In genomic region chr9:86352440-86353106, GRCh38 we compare ENCODE assay signal across 8 cellular contexts. TPM values are rescaled to one million over a fixed set of nuclear protein-coding genes. Genes with fewer than 3 reads are reported as not detected.
DNase-seq lines count a peak whose midpoint lies in the region; ATAC-seq and TF ChIP-seq lines count a peak whose summit lies in the region.

No MANE protein-coding gene starts in this region.

- H3K4me3 Mint-ChIP-seq in neural crest cell, result peak overlapping the region; percentile 97

- H3K27me3 ChIP-seq in DND-41 (ENCODE audit: insufficient read depth, low read length, poor library complexity), result peaks cover 7% of the 10 kb centered on the region
- no peaks in the 10 kb centered on the region for H3K27me3 ChIP-seq in MM.1S (replicated peaks; ENCODE audit: insufficient read depth, low read length)

- no peaks in the 10 kb centered on the region for H3K9me2 ChIP-seq in MM.1S (replicated peaks; ENCODE audit: insufficient read depth, low read length)

- no peak overlapping the region for H3K27ac Mint-ChIP-seq in neural crest cell (ENCODE audit: unreplicated experiment)

- H4K20me1 ChIP-seq in DND-41 (ENCODE audit: insufficient read depth, low read length), result no peaks in the 10 kb centered on the region; the same call in 1 of the 2 replicates
- no peaks in the 10 kb centered on the region for H4K20me1 ChIP-seq in MM.1S (ENCODE audit: insufficient read depth, low read length)

- H3K79me2 ChIP-seq in DND-41 (ENCODE audit: insufficient read depth, low read length), result peaks cover 59% of the 10 kb centered on the region
- H3K79me2 ChIP-seq in MM.1S (ENCODE audit: low read length), result peaks cover 59% of the 10 kb centered on the region

- peak overlapping the region; percentile 88 to 94; a peak in 3 of 4 replicates for H3K4me3 ChIP-seq in DND-41 (ENCODE audit: low read depth in 1 of 2, low read length in 2 of 2)
- H3K4me3 ChIP-seq in MM.1S (ENCODE audit: low read length), result peak overlapping the region; percentile 93
- peak overlapping the region; percentile 97 for H3K4me3 ChIP-seq in choroid plexus epithelial cell (ENCODE audit: low read depth, low read length)

- H3K27me3 Mint-ChIP-seq in neural crest cell (ENCODE audit: low read depth), result peaks cover 10% of the 10 kb centered on the region

- H3K4me1 Mint-ChIP-seq in neural crest cell, result peaks cover 30% of the 10 kb centered on the region

- H3K9ac ChIP-seq in DND-41 (ENCODE audit: low read depth, low read length), result peak overlapping the region; percentile 96
- H3K9ac ChIP-seq in MM.1S (ENCODE audit: low read length), result peak overlapping the region; percentile 95

- H3K27ac ChIP-seq in DND-41 (ENCODE audit: low read length), result peak overlapping the region; percentile 60
- H3K27ac ChIP-seq in MM.1S (ENCODE audit: low read length), result peak overlapping the region; percentile 95

- DNase-seq in DND-41 (no peak), MM.1S (peak; percentile 71), choroid plexus epithelial cell (ENCODE audit: low read depth) (peak; percentile 45), neural crest cell (ENCODE audit: low read depth, low spot score) (no peak), NCI-H510A treated with DMSO at 0.1 percent for 48 hours (lab: John Stamatoyannopoulos, UW) (no peak), UCSD-AML1 (lab: John Stamatoyannopoulos, UW; ENCODE audit: unreplicated experiment) (no peak), HCEC 1CT (no peak)

- TF ChIP-seq CTCF in DND-41 (IDR thresholded peaks at IDR 0.05; ENCODE audit: borderline replicate concordance, extremely low read depth, low read length, poor library complexity, severe bottlenecking) (no peak), MM.1S (IDR thresholded peaks at IDR 0.05; ENCODE audit: low read length) (no peak), choroid plexus epithelial cell (conservative IDR thresholded peaks at IDR 0.05; ENCODE audit: low read depth, low read length) (no peak), neural crest cell (conservative IDR thresholded peaks at IDR 0.05) (no peak)

- H3K4me1 ChIP-seq in DND-41 (ENCODE audit: insufficient read depth, low read length) (peaks cover 54% of the 10 kb centered on the region), MM.1S (ENCODE audit: low read length) (no peaks in the 10 kb centered on the region)

- H3K36me3 ChIP-seq in DND-41 (ENCODE audit: insufficient read depth, low read length) (peaks cover 7% of the 10 kb centered on the region; the same call in 1 of the 2 replicates), MM.1S (replicated peaks; ENCODE audit: insufficient read depth, low read length) (no peaks in the 10 kb centered on the region)

- H3K4me2 ChIP-seq in DND-41 (ENCODE audit: insufficient read depth, low read length) (peak overlapping the region; percentile 88), MM.1S (ENCODE audit: low read depth, low read length) (peak overlapping the region; percentile 92)

- no peaks in the 10 kb centered on the region for H3K9me3 ChIP-seq in DND-41 (ENCODE audit: insufficient read depth, low read length, severe bottlenecking)
- no peaks in the 10 kb centered on the region for H3K9me3 ChIP-seq in MM.1S (replicated peaks; ENCODE audit: insufficient read depth, low read length)

- H3F3A ChIP-seq in MM.1S (ENCODE audit: insufficient read depth, low read length), result peaks cover 29% of the 10 kb centered on the region

- H2AFZ ChIP-seq in DND-41 (ENCODE audit: low read depth, low read length) (no peak overlapping the region), MM.1S (ENCODE audit: low read length) (no peak overlapping the region)

- peaks cover 4% of the 10 kb centered on the region for H3K36me3 Mint-ChIP-seq in neural crest cell (ENCODE audit: low read depth)

- ATAC-seq in DND-41 (ENCODE audit: insufficient read depth, low read depth) (no peak), HG03378 (IDR thresholded peaks at IDR 0.05; ENCODE audit: unreplicated experiment) (no peak)

- H3K9me3 Mint-ChIP-seq in neural crest cell, result no peaks in the 10 kb centered on the region

RNA-seq across cellular contexts. Expression of gene TUT7, which starts 1.6 kb away (rescaled TPM):
- total RNA-seq in neural crest cell, result 16.9 and 17.9 TPM in 2 replicates

Comparison
In these comparisons a context has a peak if more than half of its experiments do, and no peak if none do; other contexts are left out.
1. DNase-seq: peak in MM.1S (single experiment) and choroid plexus epithelial cell (single experiment); none in DND-41 (single experiment), neural crest cell (single experiment), NCI-H510A treated with DMSO at 0.1 percent for 48 hours (single experiment), UCSD-AML1 (single experiment) and HCEC 1CT (single experiment).
2. Peak in every context shown above with its lines, with median percentiles within 50 percentile points of each other: H3K4me3 ChIP-seq.